In genomic region chr6:125823180-125823579, GRCh38 we compare ENCODE assay signal across 23 cellular contexts.
"Had no signal": no experiment of that assay in that cellular context is flagged by ENCODE, and none has a peak within 500 bp of the region (broad histone marks: within the 10 kb centered on the region; RNA-seq: fewer than 3 reads in every experiment).

No MANE protein-coding gene starts in this region.

- ATAC-seq: activated CD8-positive, alpha-beta T cell treated with anti-CD3 and anti-CD28 coated beads for 36 hours; activated T-cell treated with anti-CD3 and anti-CD28 coated beads, Interleukin-2, amount 50 U/mL, for 72 hours; activated T-helper 17 cell treated with anti-CD3 and anti-CD28 coated beads, Interleukin-2, amount 50 U/mL, for 72 hours; Panc1 had no signal

- H3K36me3 ChIP-seq: cardiac muscle cell, SJCRH30, WERI-Rb-1 had no signal

- H3K4me2 ChIP-seq: KMS-11 had no signal

- H3K9ac ChIP-seq: KMS-11 had no signal

- H3K9me3 Mint-ChIP-seq: activated CD4-positive, alpha-beta T cell treated with anti-CD3 and anti-CD28 coated beads, Interleukin-2, amount 10 ng/mL, durations not matched to agents 24 days and 14 days; activated naive CD8-positive, alpha-beta T cell treated with anti-CD3 and anti-CD28 coated beads for 36 hours; activated T-cell treated with anti-CD3 and anti-CD28 coated beads, Interleukin-2, amount 50 U/mL, for 72 hours; activated T-helper 17 cell treated with anti-CD3 and anti-CD28 coated beads, Interleukin-2, amount 50 U/mL, for 72 hours had no signal

- H3K27ac Mint-ChIP-seq: activated CD4-positive, alpha-beta T cell treated with anti-CD3 and anti-CD28 coated beads, Interleukin-2, amount 10 ng/mL, durations not matched to agents 24 days and 14 days; activated CD8-positive, alpha-beta T cell treated with anti-CD3 and anti-CD28 coated beads for 36 hours; activated naive CD8-positive, alpha-beta T cell treated with anti-CD3 and anti-CD28 coated beads for 36 hours; activated T-cell treated with anti-CD3 and anti-CD28 coated beads, Interleukin-2, amount 50 U/mL, for 72 hours; activated T-helper 17 cell treated with anti-CD3 and anti-CD28 coated beads, Interleukin-2, amount 50 U/mL, for 72 hours had no signal

- H3K4me3 ChIP-seq: ascending aorta, cardiac muscle cell, SJCRH30, SK-N-MC had no signal

- H3K9me3 ChIP-seq: ascending aorta, SJCRH30 had no signal

- DNase-seq: activated CD4-positive, alpha-beta T cell treated with anti-CD3 and anti-CD28 coated beads, Interleukin-2, amount 50 U/mL, for 4 hours; activated CD8-positive, alpha-beta T cell treated with anti-CD3 and anti-CD28 coated beads for 36 hours; activated effector memory CD4-positive, alpha-beta T cell treated with anti-CD3 and anti-CD28 coated beads, Interleukin-2, amount 50 U/mL, for 16 hours; activated naive CD4-positive, alpha-beta T cell; activated naive CD4-positive, alpha-beta T cell treated with anti-CD3 and anti-CD28 coated beads, Interleukin-2, amount 50 U/mL, for 16 hours; activated naive CD8-positive, alpha-beta T cell treated with anti-CD3 and anti-CD28 coated beads for 36 hours; activated T-cell treated with anti-CD3 and anti-CD28 coated beads, Interleukin-2, amount 50 U/mL, for 1 hour; activated T-cell treated with anti-CD3 and anti-CD28 coated beads, Interleukin-2, amount 50 U/mL, for 72 hours; amniotic stem cell; NCI-H146; NCI-H187; NCI-H524 treated with DMSO at 0.1 percent for 48 hours; SHP77; SJCRH30; T1000; WERI-Rb-1 had no signal

- H3K27ac ChIP-seq: ascending aorta, cardiac muscle cell, KMS-11, SJCRH30, SK-N-MC, WERI-Rb-1 had no signal

- H3K27me3 Mint-ChIP-seq: activated CD4-positive, alpha-beta T cell treated with anti-CD3 and anti-CD28 coated beads, Interleukin-2, amount 10 ng/mL, durations not matched to agents 24 days and 14 days; activated CD8-positive, alpha-beta T cell treated with anti-CD3 and anti-CD28 coated beads for 36 hours; activated naive CD8-positive, alpha-beta T cell treated with anti-CD3 and anti-CD28 coated beads for 36 hours; activated T-helper 17 cell treated with anti-CD3 and anti-CD28 coated beads, Interleukin-2, amount 50 U/mL, for 72 hours had no signal

- H3K27me3 ChIP-seq: ascending aorta, cardiac muscle cell, SJCRH30 had no signal

- H3K4me3 Mint-ChIP-seq: activated CD4-positive, alpha-beta T cell treated with anti-CD3 and anti-CD28 coated beads, Interleukin-2, amount 10 ng/mL, durations not matched to agents 24 days and 14 days; activated CD8-positive, alpha-beta T cell treated with anti-CD3 and anti-CD28 coated beads for 36 hours; activated naive CD8-positive, alpha-beta T cell treated with anti-CD3 and anti-CD28 coated beads for 36 hours; activated T-cell treated with anti-CD3 and anti-CD28 coated beads, Interleukin-2, amount 50 U/mL, for 72 hours; activated T-helper 17 cell treated with anti-CD3 and anti-CD28 coated beads, Interleukin-2, amount 50 U/mL, for 72 hours had no signal
